Comparison of ENCODE assay signal across 2 cellular contexts in genomic region chr20:17871861-17872260, GRCh38.
TF ChIP-seq lines count a peak whose summit lies in the region.

No MANE protein-coding gene starts in this region.

TF ChIP-seq in GM23338, 12 proteins besides CTCF, POLR2A, EP300 and RAD21 (continued from another document):
- no peak for TF ChIP-seq EZH2 (IDR thresholded peaks at IDR 0.05; ENCODE audit: low read depth, unreplicated experiment)
- no peak for TF ChIP-seq EZH2phosphoT487 (IDR thresholded peaks at IDR 0.05; ENCODE audit: unreplicated experiment)
- TF ChIP-seq, protein P1, sequence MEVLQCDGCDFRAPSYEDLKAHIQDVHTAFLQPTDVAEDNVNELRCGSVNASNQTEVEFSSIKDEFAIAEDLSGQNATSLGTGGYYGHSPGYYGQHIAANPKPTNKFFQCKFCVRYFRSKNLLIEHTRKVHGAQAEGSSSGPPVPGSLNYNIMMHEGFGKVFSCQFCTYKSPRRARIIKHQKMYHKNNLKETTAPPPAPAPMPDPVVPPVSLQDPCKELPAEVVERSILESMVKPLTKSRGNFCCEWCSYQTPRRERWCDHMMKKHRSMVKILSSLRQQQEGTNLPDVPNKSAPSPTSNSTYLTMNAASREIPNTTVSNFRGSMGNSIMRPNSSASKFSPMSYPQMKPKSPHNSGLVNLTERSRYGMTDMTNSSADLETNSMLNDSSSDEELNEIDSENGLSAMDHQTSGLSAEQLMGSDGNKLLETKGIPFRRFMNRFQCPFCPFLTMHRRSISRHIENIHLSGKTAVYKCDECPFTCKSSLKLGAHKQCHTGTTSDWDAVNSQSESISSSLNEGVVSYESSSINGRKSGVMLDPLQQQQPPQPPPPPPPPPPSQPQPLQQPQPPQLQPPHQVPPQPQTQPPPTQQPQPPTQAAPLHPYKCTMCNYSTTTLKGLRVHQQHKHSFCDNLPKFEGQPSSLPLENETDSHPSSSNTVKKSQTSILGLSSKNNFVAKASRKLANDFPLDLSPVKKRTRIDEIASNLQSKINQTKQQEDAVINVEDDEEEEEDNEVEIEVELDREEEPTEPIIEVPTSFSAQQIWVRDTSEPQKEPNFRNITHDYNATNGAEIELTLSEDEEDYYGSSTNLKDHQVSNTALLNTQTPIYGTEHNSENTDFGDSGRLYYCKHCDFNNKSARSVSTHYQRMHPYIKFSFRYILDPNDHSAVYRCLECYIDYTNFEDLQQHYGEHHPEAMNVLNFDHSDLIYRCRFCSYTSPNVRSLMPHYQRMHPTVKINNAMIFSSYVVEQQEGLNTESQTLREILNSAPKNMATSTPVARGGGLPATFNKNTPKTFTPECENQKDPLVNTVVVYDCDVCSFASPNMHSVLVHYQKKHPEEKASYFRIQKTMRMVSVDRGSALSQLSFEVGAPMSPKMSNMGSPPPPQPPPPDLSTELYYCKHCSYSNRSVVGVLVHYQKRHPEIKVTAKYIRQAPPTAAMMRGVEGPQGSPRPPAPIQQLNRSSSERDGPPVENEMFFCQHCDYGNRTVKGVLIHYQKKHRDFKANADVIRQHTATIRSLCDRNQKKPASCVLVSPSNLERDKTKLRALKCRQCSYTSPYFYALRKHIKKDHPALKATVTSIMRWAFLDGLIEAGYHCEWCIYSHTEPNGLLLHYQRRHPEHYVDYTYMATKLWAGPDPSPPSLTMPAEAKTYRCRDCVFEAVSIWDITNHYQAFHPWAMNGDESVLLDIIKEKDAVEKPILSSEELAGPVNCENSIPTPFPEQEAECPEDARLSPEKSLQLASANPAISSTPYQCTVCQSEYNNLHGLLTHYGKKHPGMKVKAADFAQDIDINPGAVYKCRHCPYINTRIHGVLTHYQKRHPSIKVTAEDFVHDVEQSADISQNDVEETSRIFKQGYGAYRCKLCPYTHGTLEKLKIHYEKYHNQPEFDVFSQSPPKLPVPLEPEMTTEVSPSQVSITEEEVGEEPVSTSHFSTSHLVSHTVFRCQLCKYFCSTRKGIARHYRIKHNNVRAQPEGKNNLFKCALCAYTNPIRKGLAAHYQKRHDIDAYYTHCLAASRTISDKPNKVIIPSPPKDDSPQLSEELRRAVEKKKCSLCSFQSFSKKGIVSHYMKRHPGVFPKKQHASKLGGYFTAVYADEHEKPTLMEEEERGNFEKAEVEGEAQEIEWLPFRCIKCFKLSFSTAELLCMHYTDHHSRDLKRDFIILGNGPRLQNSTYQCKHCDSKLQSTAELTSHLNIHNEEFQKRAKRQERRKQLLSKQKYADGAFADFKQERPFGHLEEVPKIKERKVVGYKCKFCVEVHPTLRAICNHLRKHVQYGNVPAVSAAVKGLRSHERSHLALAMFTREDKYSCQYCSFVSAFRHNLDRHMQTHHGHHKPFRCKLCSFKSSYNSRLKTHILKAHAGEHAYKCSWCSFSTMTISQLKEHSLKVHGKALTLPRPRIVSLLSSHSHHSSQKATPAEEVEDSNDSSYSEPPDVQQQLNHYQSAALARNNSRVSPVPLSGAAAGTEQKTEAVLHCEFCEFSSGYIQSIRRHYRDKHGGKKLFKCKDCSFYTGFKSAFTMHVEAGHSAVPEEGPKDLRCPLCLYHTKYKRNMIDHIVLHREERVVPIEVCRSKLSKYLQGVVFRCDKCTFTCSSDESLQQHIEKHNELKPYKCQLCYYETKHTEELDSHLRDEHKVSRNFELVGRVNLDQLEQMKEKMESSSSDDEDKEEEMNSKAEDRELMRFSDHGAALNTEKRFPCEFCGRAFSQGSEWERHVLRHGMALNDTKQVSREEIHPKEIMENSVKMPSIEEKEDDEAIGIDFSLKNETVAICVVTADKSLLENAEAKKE (CRISPR knock-in tag; IDR thresholded peaks at IDR 0.05) = no peak
- no peak for TF ChIP-seq ZNF114 (CRISPR knock-in tag; IDR thresholded peaks at IDR 0.05)
- no peak for TF ChIP-seq JUNB (IDR thresholded peaks at IDR 0.05; ENCODE audit: unreplicated experiment)
- TF ChIP-seq ETS1 (IDR thresholded peaks at IDR 0.05) = no peak

TF ChIP-seq in WTC11, 78 proteins besides CTCF, POLR2A, EP300 and RAD21 (continued from another document):
- TF ChIP-seq, protein P2, sequence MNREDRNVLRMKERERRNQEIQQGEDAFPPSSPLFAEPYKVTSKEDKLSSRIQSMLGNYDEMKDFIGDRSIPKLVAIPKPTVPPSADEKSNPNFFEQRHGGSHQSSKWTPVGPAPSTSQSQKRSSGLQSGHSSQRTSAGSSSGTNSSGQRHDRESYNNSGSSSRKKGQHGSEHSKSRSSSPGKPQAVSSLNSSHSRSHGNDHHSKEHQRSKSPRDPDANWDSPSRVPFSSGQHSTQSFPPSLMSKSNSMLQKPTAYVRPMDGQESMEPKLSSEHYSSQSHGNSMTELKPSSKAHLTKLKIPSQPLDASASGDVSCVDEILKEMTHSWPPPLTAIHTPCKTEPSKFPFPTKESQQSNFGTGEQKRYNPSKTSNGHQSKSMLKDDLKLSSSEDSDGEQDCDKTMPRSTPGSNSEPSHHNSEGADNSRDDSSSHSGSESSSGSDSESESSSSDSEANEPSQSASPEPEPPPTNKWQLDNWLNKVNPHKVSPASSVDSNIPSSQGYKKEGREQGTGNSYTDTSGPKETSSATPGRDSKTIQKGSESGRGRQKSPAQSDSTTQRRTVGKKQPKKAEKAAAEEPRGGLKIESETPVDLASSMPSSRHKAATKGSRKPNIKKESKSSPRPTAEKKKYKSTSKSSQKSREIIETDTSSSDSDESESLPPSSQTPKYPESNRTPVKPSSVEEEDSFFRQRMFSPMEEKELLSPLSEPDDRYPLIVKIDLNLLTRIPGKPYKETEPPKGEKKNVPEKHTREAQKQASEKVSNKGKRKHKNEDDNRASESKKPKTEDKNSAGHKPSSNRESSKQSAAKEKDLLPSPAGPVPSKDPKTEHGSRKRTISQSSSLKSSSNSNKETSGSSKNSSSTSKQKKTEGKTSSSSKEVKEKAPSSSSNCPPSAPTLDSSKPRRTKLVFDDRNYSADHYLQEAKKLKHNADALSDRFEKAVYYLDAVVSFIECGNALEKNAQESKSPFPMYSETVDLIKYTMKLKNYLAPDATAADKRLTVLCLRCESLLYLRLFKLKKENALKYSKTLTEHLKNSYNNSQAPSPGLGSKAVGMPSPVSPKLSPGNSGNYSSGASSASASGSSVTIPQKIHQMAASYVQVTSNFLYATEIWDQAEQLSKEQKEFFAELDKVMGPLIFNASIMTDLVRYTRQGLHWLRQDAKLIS (CRISPR knock-in tag; IDR thresholded peaks at IDR 0.05; ENCODE audit: borderline replicate concordance) = no peak
- TF ChIP-seq KAT7 (CRISPR knock-in tag; IDR thresholded peaks at IDR 0.05; ENCODE audit: borderline replicate concordance) = no peak
- TF ChIP-seq SMAD3 (CRISPR knock-in tag; IDR thresholded peaks at IDR 0.05; ENCODE audit: borderline replicate concordance) = no peak
- TF ChIP-seq PREB (CRISPR knock-in tag; IDR thresholded peaks at IDR 0.05; ENCODE audit: borderline replicate concordance) = no peak
- TF ChIP-seq MLX (CRISPR knock-in tag; IDR thresholded peaks at IDR 0.05) = no peak
- no peak for TF ChIP-seq SMAD4 (CRISPR knock-in tag; IDR thresholded peaks at IDR 0.05)
TF ChIP-seq in WTC11: peak in this region for 0.
